In the genomic region with DNA sequence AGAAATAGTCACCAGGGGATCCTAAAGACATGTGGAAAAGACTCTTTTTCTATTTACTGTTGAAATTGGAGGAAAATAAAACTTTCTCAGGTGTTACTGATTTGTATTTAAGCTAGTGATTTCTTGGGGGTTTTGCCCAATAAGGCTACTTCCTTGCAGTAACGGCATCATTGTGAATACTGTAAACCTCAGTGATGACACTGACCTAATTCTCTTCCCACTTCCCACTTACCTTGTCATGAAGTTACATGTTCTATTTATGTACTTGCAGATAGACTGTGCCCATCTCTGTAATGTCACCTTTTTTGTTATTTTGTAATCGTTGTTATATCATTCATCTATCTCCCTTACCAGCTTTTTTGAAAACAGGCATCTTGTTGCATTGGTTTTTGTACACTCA, we compare ENCODE assay signal across 11 cellular contexts.
"Had no signal": no experiment of that assay in that cellular context is flagged by ENCODE, and none has a peak within 500 bp of the region (broad histone marks: within the 10 kb centered on the region; RNA-seq: fewer than 3 reads in every experiment).

No MANE protein-coding gene starts in this region.

- DNase-seq: GM23248, GOT3, H7, HFFc6, KBM-7 had no signal

- H3K27ac ChIP-seq: GM23248, HL-60, KMS-11 had no signal

- H3K4me3 ChIP-seq: GM23248, HAP-1 had no signal

- H3K9me3 Mint-ChIP-seq: HFFc6 had no signal

- H3K27ac Mint-ChIP-seq: HFFc6, IgD-negative memory B cell had no signal

- H3K9me3 ChIP-seq: HAP-1 had no signal

- H3K27me3 Mint-ChIP-seq: IgD-negative memory B cell had no signal

- H3K4me3 Mint-ChIP-seq: HFFc6 had no signal

- H3K9ac ChIP-seq: GM23248, KMS-11 had no signal

- H3K36me3 ChIP-seq: HAP-1 had no signal

- ATAC-seq: HCT116, HepG2 had no signal

- H3K4me2 ChIP-seq: KMS-11 had no signal

- H2AFZ ChIP-seq: GM23248 had no signal
